1 cellular context compared by ENCODE assay signal in genomic region chr7:82729172-82730030, GRCh38.
TF ChIP-seq lines count a peak whose summit lies in the region.

No MANE protein-coding gene starts in this region.

TF ChIP-seq in HCT116, 20 proteins besides CTCF, POLR2A, EP300 and RAD21 (continued from another document):
- TF ChIP-seq REST (IDR thresholded peaks at IDR 0.05; ENCODE audit: low read depth) (no peak), EZH2phosphoT487 (IDR thresholded peaks at IDR 0.05; ENCODE audit: borderline replicate concordance) (no peak), ELF1 (IDR thresholded peaks at IDR 0.05; ENCODE audit: borderline replicate concordance, low read depth) (no peak), ATF3 (IDR thresholded peaks at IDR 0.05) (no peak)
